ENCODE assay signal across 26 cellular contexts in the genomic region with DNA sequence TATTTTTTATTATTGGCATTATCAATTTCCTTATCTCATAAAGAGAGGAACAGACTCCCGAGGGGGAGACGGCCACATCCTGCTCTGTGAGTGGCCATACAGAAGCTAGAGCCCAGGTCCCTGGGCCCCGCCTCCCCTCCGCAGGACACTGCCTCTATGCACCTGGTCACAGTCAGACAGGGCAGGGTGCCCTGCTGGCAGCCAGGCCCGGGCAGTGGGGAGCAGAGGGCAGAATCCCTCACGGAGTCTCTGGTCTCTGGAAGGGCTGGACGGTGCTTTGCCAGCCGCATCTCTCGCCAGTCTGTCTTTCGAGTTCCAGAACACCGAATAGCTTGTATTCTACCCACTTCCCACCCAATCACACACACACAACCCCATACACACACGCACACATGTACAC. TPM values are rescaled to one million over a fixed set of nuclear protein-coding genes. Genes with fewer than 3 reads are reported as not detected.
DNase-seq lines count a peak whose midpoint lies in the region; ATAC-seq and TF ChIP-seq lines count a peak whose summit lies in the region.
"Had no signal": no experiment of that assay in that cellular context is flagged by ENCODE, and none has a peak within 500 bp of the region (broad histone marks: within the 10 kb centered on the region; RNA-seq: fewer than 3 reads in every experiment).

No MANE protein-coding gene starts in this region.

- H3K27ac Mint-ChIP-seq in progenitor cell of endocrine pancreas: no peak overlapping the region
- H3K27ac Mint-ChIP-seq: activated naive CD8-positive, alpha-beta T cell; activated T-helper 2 cell treated with anti-CD3 and anti-CD28 coated beads, Interferon-gamma antibody, Interleukin-2, Interleukin-4, amounts not matched to agents 10 μg/mL and 5 μg/mL and 100 μg/mL, durations not matched to agents 14 hours and 24 hours and 36 hours; CD4-positive, CD25-positive, alpha-beta regulatory T cell; effector memory CD8-positive, alpha-beta T cell; T-helper 1 cell treated with Interleukin-12 subunit alpha and Interleukin-12 subunit beta and Interleukin-4 antibody, amounts not matched to agents 30 μg/mL and 1 μg/mL, for 36 hours had no signal

- DNase-seq in coronary artery (ENCODE audit: low spot score): no peak
- DNase-seq in progenitor cell of endocrine pancreas (ENCODE audit: low spot score, unreplicated experiment): peak; percentile 9
- DNase-seq in upper lobe of right lung: peak; percentile 44
- DNase-seq in NCI-H146 treated with DMSO at 0.1 percent for 48 hours (lab: John Stamatoyannopoulos, UW; ENCODE audit: unreplicated experiment): no peak
- no peak for DNase-seq in NCI-H446 treated with DMSO at 0.1 percent for 48 hours (lab: John Stamatoyannopoulos, UW)
- DNase-seq: activated CD4-positive, alpha-beta T cell treated with anti-CD3 and anti-CD28 coated beads for 48 hours; CD4-positive, CD25-positive, alpha-beta regulatory T cell; effector memory CD8-positive, alpha-beta T cell; foreskin melanocyte; Kasumi-1; left lung; midbrain; NCI-H187 treated with DMSO at 0.1 percent for 48 hours; NCI-H748 treated with DMSO at 0.1 percent for 48 hours had no signal

- peaks cover 2% of the 10 kb centered on the region for H3K36me3 Mint-ChIP-seq in progenitor cell of endocrine pancreas (ENCODE audit: insufficient read depth)
- H3K36me3 Mint-ChIP-seq: activated naive CD8-positive, alpha-beta T cell had no signal

- no peak for ATAC-seq in upper lobe of right lung
- no peak for ATAC-seq in HG03354 (IDR thresholded peaks at IDR 0.05; ENCODE audit: poor library complexity, severe bottlenecking, unreplicated experiment)
- ATAC-seq: effector memory CD8-positive, alpha-beta T cell; esophagus mucosa; left lung; naive thymus-derived CD8-positive, alpha-beta T cell had no signal

- H3K4me3 ChIP-seq in coronary artery (no peak overlapping the region), upper lobe of right lung (no peak overlapping the region)
- H3K4me3 ChIP-seq: HAP-1, left lung, right lobe of liver had no signal

- H3K4me1 Mint-ChIP-seq in progenitor cell of endocrine pancreas (ENCODE audit: low read depth): no peaks in the 10 kb centered on the region

- TF ChIP-seq CTCF in VCaP (conservative IDR thresholded peaks at IDR 0.05) (no peak), coronary artery (IDR thresholded peaks at IDR 0.05) (no peak), progenitor cell of endocrine pancreas (IDR thresholded peaks at IDR 0.05; ENCODE audit: unreplicated experiment) (no peak), upper lobe of right lung (IDR thresholded peaks at IDR 0.05) (no peak)

- H3K4me3 Mint-ChIP-seq in progenitor cell of endocrine pancreas (ENCODE audit: low read depth): no peak overlapping the region
- H3K4me3 Mint-ChIP-seq: activated naive CD8-positive, alpha-beta T cell; CD4-positive, CD25-positive, alpha-beta regulatory T cell; central memory CD8-positive, alpha-beta T cell; effector memory CD8-positive, alpha-beta T cell; naive thymus-derived CD8-positive, alpha-beta T cell; T-helper 1 cell treated with Interleukin-12 subunit alpha and Interleukin-12 subunit beta and Interleukin-4 antibody, amounts not matched to agents 30 μg/mL and 1 μg/mL, for 36 hours had no signal

- peaks cover 4% of the 10 kb centered on the region for H3K27me3 Mint-ChIP-seq in progenitor cell of endocrine pancreas
- H3K27me3 Mint-ChIP-seq: activated naive CD8-positive, alpha-beta T cell; CD4-positive, CD25-positive, alpha-beta regulatory T cell; central memory CD8-positive, alpha-beta T cell; effector memory CD8-positive, alpha-beta T cell; naive thymus-derived CD8-positive, alpha-beta T cell had no signal

- intact Hi-C loops in upper lobe of right lung (cut with DNase I): loop anchor here (5.0 to 10.0 kb wide), 2 partner anchors 138 to 300 kb away; no protein-coding TSS in a partner anchor

- H3K36me3 ChIP-seq in upper lobe of right lung: peaks cover 14% of the 10 kb centered on the region
- H3K36me3 ChIP-seq: HAP-1, pancreas had no signal

- H3K4me1 ChIP-seq in upper lobe of right lung: peaks cover 6% of the 10 kb centered on the region

- no peaks in the 10 kb centered on the region for H3K9me3 Mint-ChIP-seq in progenitor cell of endocrine pancreas (ENCODE audit: low read depth)
- H3K9me3 Mint-ChIP-seq: activated T-helper 2 cell treated with anti-CD3 and anti-CD28 coated beads, Interferon-gamma antibody, Interleukin-2, Interleukin-4, amounts not matched to agents 10 μg/mL and 5 μg/mL and 100 μg/mL, durations not matched to agents 14 hours and 24 hours and 36 hours; CD4-positive, CD25-positive, alpha-beta regulatory T cell; central memory CD8-positive, alpha-beta T cell; effector memory CD8-positive, alpha-beta T cell; naive thymus-derived CD8-positive, alpha-beta T cell; T-helper 1 cell treated with Interleukin-12 subunit alpha and Interleukin-12 subunit beta and Interleukin-4 antibody, amounts not matched to agents 30 μg/mL and 1 μg/mL, for 36 hours had no signal

- H3K27ac ChIP-seq in VCaP (peak overlapping the region; percentile 96), coronary artery (peak overlapping the region; percentile 77 to 83), upper lobe of right lung (no peak overlapping the region)
- H3K27ac ChIP-seq: left lung, right lobe of liver had no signal

- no peaks in the 10 kb centered on the region for H3K9me3 ChIP-seq in upper lobe of right lung
- H3K9me3 ChIP-seq: HAP-1, left lung, pancreas, right lobe of liver had no signal

- H3K27me3 ChIP-seq in upper lobe of right lung: no peaks in the 10 kb centered on the region
- H3K27me3 ChIP-seq: pancreas, right lobe of liver had no signal

RNA-seq across cellular contexts. Expression of gene CACNA2D4, which starts 16.4 kb away (rescaled TPM):
- total RNA-seq in progenitor cell of endocrine pancreas (0.34 and 0.58 TPM in 2 replicates), upper lobe of right lung (5.5 TPM)
- total RNA-seq: SK-MEL-5 had no signal

Comparison
In these comparisons a context has a peak if more than half of its experiments do, and no peak if none do; other contexts are left out.
1. DNase-seq: peak in progenitor cell of endocrine pancreas (single experiment) and upper lobe of right lung (single experiment); none in coronary artery (single experiment), NCI-H146 treated with DMSO at 0.1 percent for 48 hours (single experiment) and NCI-H446 treated with DMSO at 0.1 percent for 48 hours (single experiment).